Comparison of ENCODE assay signal across 1 cellular context in genomic region chr14:67503331-67503730, GRCh38.
TF ChIP-seq lines count a peak whose summit lies in the region.

No MANE protein-coding gene starts in this region.

TF ChIP-seq in GM23338, 12 proteins besides CTCF, POLR2A, EP300 and RAD21 (continued from another document):
- no peak for TF ChIP-seq ZNF462 (CRISPR knock-in tag; IDR thresholded peaks at IDR 0.05)
TF ChIP-seq in GM23338: peak in this region for 0.
